In genomic region chr5:95873351-95873750, GRCh38 we compare ENCODE assay signal across 1 cellular context.
TF ChIP-seq lines count a peak whose summit lies in the region.

No MANE protein-coding gene starts in this region.

TF ChIP-seq in GM12878, 131 proteins besides CTCF, POLR2A, EP300 and RAD21:
- no peak for TF ChIP-seq FOXM1 (IDR thresholded peaks at IDR 0.05; ENCODE audit: low read depth, low read length)
- no peak for TF ChIP-seq HDAC6 (IDR thresholded peaks at IDR 0.05; ENCODE audit: unreplicated experiment)
- no peak for TF ChIP-seq RBBP5 (conservative IDR thresholded peaks at IDR 0.05)
- no peak for TF ChIP-seq MEF2A (IDR thresholded peaks at IDR 0.05; ENCODE audit: insufficient read depth, low read depth, low read length)
- TF ChIP-seq NR2F1 (conservative IDR thresholded peaks at IDR 0.05): 0 out of 2 replicates have a peak, but pooled peaks have one; percentile 36
